ENCODE assay signal across 10 cellular contexts in the genomic region with DNA sequence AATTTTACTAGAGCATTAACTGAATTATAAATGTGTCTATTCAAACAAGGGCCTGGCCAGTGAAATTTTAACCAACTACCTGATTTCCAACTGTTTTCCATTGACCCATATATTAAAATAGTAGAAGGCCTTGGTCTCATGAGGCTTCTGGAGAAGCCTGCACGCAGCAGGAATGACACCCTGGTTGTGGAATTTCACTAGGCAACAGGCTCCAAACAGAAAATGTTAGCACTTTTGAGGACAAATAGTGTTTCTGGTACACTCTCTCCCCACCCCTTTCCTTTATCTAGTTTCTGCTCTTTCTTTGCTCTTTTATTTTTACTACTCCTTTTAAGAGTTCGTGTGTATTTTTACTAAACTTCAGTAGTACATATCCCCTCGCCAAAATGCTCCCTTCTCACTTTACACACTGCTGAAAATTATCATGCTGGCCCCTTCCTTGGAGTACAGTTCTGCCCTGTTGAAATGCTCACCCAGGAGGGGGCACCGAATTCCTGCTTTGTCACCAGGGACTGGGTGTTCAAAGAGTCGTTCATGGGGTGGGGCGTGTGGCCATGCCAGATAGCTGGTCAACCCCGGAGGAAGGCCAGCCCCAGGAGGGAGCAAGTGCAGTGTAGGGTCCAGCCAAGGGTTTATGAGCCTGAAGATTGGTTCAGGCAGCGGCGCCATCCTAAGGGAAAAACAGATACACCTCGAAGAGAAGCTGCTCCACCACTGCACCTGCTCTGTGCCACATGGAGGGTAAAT. TPM values are rescaled to one million over a fixed set of nuclear protein-coding genes. Genes with fewer than 3 reads are reported as not detected.
DNase-seq lines count a peak whose midpoint lies in the region; ATAC-seq and TF ChIP-seq lines count a peak whose summit lies in the region.
"Had no signal": no experiment of that assay in that cellular context is flagged by ENCODE, and none has a peak within 500 bp of the region (broad histone marks: within the 10 kb centered on the region; RNA-seq: fewer than 3 reads in every experiment).

No MANE protein-coding gene starts in this region.

- no TSS peak for BruUV-seq in Panc1 (replicated peaks; lab: Mats Ljungman, UMichigan)

- no peaks in the 10 kb centered on the region for H3K27me3 Mint-ChIP-seq in effector memory CD8-positive, alpha-beta T cell

- no peaks in the 10 kb centered on the region for H3K36me3 Mint-ChIP-seq in effector memory CD8-positive, alpha-beta T cell (ENCODE audit: insufficient read depth)

- intact Hi-C loops in Panc1 (cut with micrococcal nuclease; ENCODE audit: unreplicated experiment) = no loop called here

- H3K4me1 Mint-ChIP-seq in effector memory CD8-positive, alpha-beta T cell (ENCODE audit: low read depth in 2 of 2) = peaks cover 42 to 52% of the 10 kb centered on the region in 2 donors

- H3K79me1 ChIP-seq in trophoblast cell (ENCODE audit: low read length) = peaks cover 17% of the 10 kb centered on the region

- H2BK5ac ChIP-seq in trophoblast cell (ENCODE audit: low read depth, low read length, poor library complexity) = no peak overlapping the region

- no peak overlapping the region for H3K9ac ChIP-seq in fibroblast of lung (ENCODE audit: insufficient read depth, low read length)
- H3K9ac ChIP-seq in trophoblast cell (ENCODE audit: low read length) = no peak overlapping the region

- H3K79me2 ChIP-seq in fibroblast of lung (ENCODE audit: control insufficient read depth, insufficient read depth, low read length) (no peaks in the 10 kb centered on the region), trophoblast cell (ENCODE audit: control insufficient read depth, insufficient read depth, low read length, poor library complexity) (peaks cover 2% of the 10 kb centered on the region)

- H3K4me3 Mint-ChIP-seq in effector memory CD8-positive, alpha-beta T cell = peak overlapping the region in 1 of 2 donors; percentile 18

- H4K8ac ChIP-seq in trophoblast cell (ENCODE audit: low read depth, low read length) = no peak overlapping the region

- TF ChIP-seq CTCF in Panc1 (IDR thresholded peaks at IDR 0.05) (no peak), fibroblast of lung (conservative IDR thresholded peaks at IDR 0.05 in 1 of 2, IDR thresholded peaks at IDR 0.05 in 1 of 2; ENCODE audit: low read depth in 1 of 2, low read length in 2 of 2) (no peak)

- H3K4me1 ChIP-seq in Panc1 (ENCODE audit: control insufficient read depth, insufficient read depth, low read length) = peaks cover 31% of the 10 kb centered on the region
- H3K4me1 ChIP-seq in fibroblast of lung (ENCODE audit: control insufficient read depth, extremely low read depth, insufficient read depth, low read length) = peaks cover 27% of the 10 kb centered on the region
- peaks cover 23 to 27% of the 10 kb centered on the region in 2 experiments for H3K4me1 ChIP-seq in trophoblast cell (ENCODE audit: control insufficient read depth in 1 of 2, insufficient read depth in 2 of 2, low read length in 2 of 2)

- peak overlapping the region; percentile 48 for H2BK12ac ChIP-seq in trophoblast cell (ENCODE audit: low read length)

- no peak overlapping the region for H2BK120ac ChIP-seq in trophoblast cell (ENCODE audit: insufficient read depth, low read length, poor library complexity)

- no peaks in the 10 kb centered on the region for H3K36me3 ChIP-seq in Panc1 (ENCODE audit: control insufficient read depth, insufficient read depth, low read length)
- no peaks in the 10 kb centered on the region for H3K36me3 ChIP-seq in fibroblast of lung (ENCODE audit: control insufficient read depth, insufficient read depth, low read length)
- H3K36me3 ChIP-seq in trophoblast cell (ENCODE audit: control insufficient read depth in 1 of 2, insufficient read depth in 2 of 2, low read length in 2 of 2) = no peaks in the 10 kb centered on the region

- peak overlapping the region; percentile 7 for H3K14ac ChIP-seq in trophoblast cell (ENCODE audit: low read length)

- no peak overlapping the region for H4K12ac ChIP-seq in trophoblast cell (ENCODE audit: low read depth, low read length)

- CTCF ChIA-PET in Panc1 (lab: Charles Lee) = no interaction called here

- no peak overlapping the region for H2AFZ ChIP-seq in fibroblast of lung (ENCODE audit: low read length)
- no peak overlapping the region for H2AFZ ChIP-seq in trophoblast cell (ENCODE audit: insufficient read depth, low read length, poor library complexity)

- no peak overlapping the region for H4K91ac ChIP-seq in trophoblast cell (ENCODE audit: low read depth, low read length)

- peak overlapping the region in 1 of 2 donors; percentile 87 for H3K27ac Mint-ChIP-seq in effector memory CD8-positive, alpha-beta T cell

- H3K9me3 Mint-ChIP-seq in effector memory CD8-positive, alpha-beta T cell = no peaks in the 10 kb centered on the region

- H3K23ac ChIP-seq in trophoblast cell (ENCODE audit: low read length) = no peak overlapping the region

- POLR2A ChIA-PET in Panc1 (lab: Charles Lee) = no interaction called here

- H4K20me1 ChIP-seq in fibroblast of lung (ENCODE audit: control insufficient read depth, extremely low read depth, insufficient read depth, low read length) = no peaks in the 10 kb centered on the region

- H3K4ac ChIP-seq in trophoblast cell (ENCODE audit: low read depth, low read length) = no peak overlapping the region

- H3K27ac ChIP-seq in Panc1 (ENCODE audit: low read length) = 0 out of 2 replicates have a peak overlapping the region, but pooled peaks have one; percentile 41
- H3K27ac ChIP-seq in fibroblast of lung (ENCODE audit: insufficient read depth, low read length) = no peak overlapping the region
- no peak overlapping the region for H3K27ac ChIP-seq in trophoblast cell (ENCODE audit: low read depth, low read length)

- H3K4me2 ChIP-seq in fibroblast of lung (ENCODE audit: extremely low read depth, insufficient read depth, low read length) = no peak overlapping the region
- no peak overlapping the region for H3K4me2 ChIP-seq in trophoblast cell (ENCODE audit: low read length)

- 0 out of 2 replicates have a peak, but pooled peaks cover 4% of the 10 kb centered on the region for H3K9me3 ChIP-seq in Panc1 (ENCODE audit: control insufficient read depth, insufficient read depth, low read depth, low read length)
- H3K9me3 ChIP-seq in fibroblast of lung (ENCODE audit: control insufficient read depth, insufficient read depth, low read depth, low read length) = no peaks in the 10 kb centered on the region
- H3K9me3 ChIP-seq in trophoblast cell (ENCODE audit: insufficient read depth, low read depth, low read length) = no peaks in the 10 kb centered on the region

- in situ Hi-C loops in Panc1 (cut with HindIII; ENCODE audit: low pct_unique_long_range_greater_than_20kb, low sequenced_read_pairs) = no loop called here

- no peak overlapping the region for H3K18ac ChIP-seq in trophoblast cell (ENCODE audit: low read length)

- H2AK5ac ChIP-seq in trophoblast cell (ENCODE audit: low read length) = peak overlapping the region; percentile 27

- H3K4me3 ChIP-seq in Panc1 (ENCODE audit: low read depth in 2 of 2, low read length in 2 of 2) (no peak overlapping the region), fibroblast of lung (replicated peaks in 1 of 4; ENCODE audit: control extremely low read depth in 1 of 4, insufficient read depth in 1 of 4, low read depth in 3 of 4, low read length in 4 of 4) (no peak overlapping the region), trophoblast cell (ENCODE audit: low read depth, low read length) (no peak overlapping the region)

- H3K27me3 ChIP-seq in Panc1 (ENCODE audit: control insufficient read depth, insufficient read depth, low read length) (no peaks in the 10 kb centered on the region), fibroblast of lung (ENCODE audit: control insufficient read depth, insufficient read depth, low read length) (no peaks in the 10 kb centered on the region), trophoblast cell (ENCODE audit: insufficient read depth, low read length) (no peaks in the 10 kb centered on the region)

- no CpG with 5 or more reads among the region's 10 CpGs for WGBS in trophoblast cell (ENCODE audit: extremely low coverage, insufficient coverage, insufficient read length)

- no peak for ATAC-seq in Panc1
- ATAC-seq in effector memory CD8-positive, alpha-beta T cell (replicated peaks) = no peak
- ATAC-seq in HG02588 (IDR thresholded peaks at IDR 0.05; ENCODE audit: unreplicated experiment) = no peak
- ATAC-seq: esophagus mucosa had no signal

- peak; percentile 36 for DNase-seq in Ammon's horn (ENCODE audit: low spot score)
- no peak for DNase-seq in Panc1 (ENCODE audit: low read depth, low spot score)
- DNase-seq in fibroblast of lung (ENCODE audit: low read depth in 2 of 2) = peak; percentile 53 to 90
- peak in 1 of 2 donors; percentile 43 for DNase-seq in trophoblast cell
- no peak for DNase-seq in NCI-H345 (lab: John Stamatoyannopoulos, UW)
- DNase-seq in effector memory CD8-positive, alpha-beta T cell = no peak
- DNase-seq in occipital lobe (lab: John Stamatoyannopoulos, UW) = no peak
- DNase-seq: small intestine had no signal

RNA-seq across cellular contexts. Expression of a gene that starts 22.1 kb away (rescaled TPM):
- total RNA-seq in Panc1 (2021; ENCODE audit: unreplicated experiment) (0.69 TPM), fibroblast of lung (1,525 and 1,534 TPM in 2 replicates), occipital lobe (23.9 TPM)
- polyA plus RNA-seq in Panc1 (2012; ENCODE audit: insufficient read length) = 0.31 TPM
- polyA plus RNA-seq in fibroblast of lung = 286 and 316 TPM in 2 replicates
- polyA plus RNA-seq in fibroblast of lung (2012) = 564 and 770 TPM in 2 replicates
- polyA minus RNA-seq in fibroblast of lung (ENCODE audit: low replicate concordance) = 1,049 and 1,080 TPM in 2 replicates
- polyA plus RNA-seq in trophoblast cell (2013) = 81.7 and 90.1 TPM in 2 replicates

RNA-seq across cellular contexts. Expression of a gene that starts 51.0 kb away (rescaled TPM):
- total RNA-seq in Panc1 (2021; ENCODE audit: unreplicated experiment) (60.2 TPM), fibroblast of lung (8.2 and 10.7 TPM in 2 replicates), occipital lobe (0.94 TPM)
- polyA plus RNA-seq in Panc1 (2012; ENCODE audit: insufficient read length) = 42.9 TPM
- 3.1 and 4.8 TPM in 2 replicates for polyA plus RNA-seq in fibroblast of lung
- polyA plus RNA-seq in fibroblast of lung (2012) = 4.1 and 6.9 TPM in 2 replicates
- 9.2 and 34.0 TPM in 2 replicates for polyA minus RNA-seq in fibroblast of lung (ENCODE audit: low replicate concordance)
- 3.8 and 4.1 TPM in 2 replicates for polyA plus RNA-seq in trophoblast cell (2013)

Comparison
In these comparisons a context has a peak if more than half of its experiments do, and no peak if none do; other contexts are left out.
1. DNase-seq: peak in Ammon's horn (single experiment) and fibroblast of lung (2 of 2); none in Panc1 (single experiment), NCI-H345 (single experiment), effector memory CD8-positive, alpha-beta T cell (0 of 3) and occipital lobe (single experiment).
2. RNA of a gene that starts 22.1 kb away (total RNA-seq): 1,525 to 1,534 TPM in fibroblast of lung; 23.9 TPM in occipital lobe (single experiment) and 0.69 TPM in Panc1 (single experiment); every median in the first group is over 10 times any median in the second.